8 cellular contexts compared by ENCODE assay signal in the genomic region with DNA sequence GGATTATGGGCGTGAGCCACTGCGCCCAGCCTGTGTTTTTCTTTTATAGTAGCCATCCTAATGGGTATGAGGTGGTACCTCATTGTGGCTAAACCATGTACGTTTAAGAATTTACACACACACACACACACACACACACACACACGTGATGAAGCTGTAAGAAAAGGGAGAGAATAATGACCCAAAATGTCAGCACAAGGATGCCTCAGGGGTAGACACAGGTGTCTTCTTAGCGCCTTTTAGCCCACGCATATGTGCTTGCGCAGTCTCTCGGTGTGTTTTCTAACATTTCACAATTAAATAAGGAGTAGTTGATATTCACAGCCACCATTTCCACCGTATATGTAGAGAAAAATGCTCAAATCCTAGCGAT. TPM values are rescaled to one million over a fixed set of nuclear protein-coding genes. Genes with fewer than 3 reads are reported as not detected.
A peak's percentile ranks its signal among the peaks of the same experiment; 100 is the strongest.
DNase-seq lines count a peak whose midpoint lies in the region; ATAC-seq, FAIRE-seq and TF ChIP-seq lines count a peak whose summit lies in the region.

No MANE protein-coding gene starts in this region.

- H3K9me3 Mint-ChIP-seq in CD4-positive, CD25-positive, alpha-beta regulatory T cell, result peaks cover 0 to 2% (median 0%) of the 10 kb centered on the region in 7 donors

- H3K9ac ChIP-seq in mucosa of rectum (ENCODE audit: low read depth in 1 of 2, low read length in 2 of 2), result peak overlapping the region; percentile 77 to 88

- no peak for TF ChIP-seq CTCF in bronchial epithelial cell (IDR thresholded peaks at IDR 0.05; ENCODE audit: insufficient read depth, low read length, severe bottlenecking)

- peaks cover 72% of the 10 kb centered on the region for H3K4me1 ChIP-seq in CD4-positive, CD25-positive, alpha-beta regulatory T cell (ENCODE audit: control insufficient read depth, insufficient read depth, low read length, poor library complexity, severe bottlenecking)
- peaks cover 40 to 53% of the 10 kb centered on the region in 2 donors for H3K4me1 ChIP-seq in mucosa of rectum (ENCODE audit: control insufficient read depth in 2 of 2, insufficient read depth in 2 of 2, low read length in 2 of 2)

- peak overlapping the region; percentile 67 for H3K4me3 ChIP-seq in CD4-positive, CD25-positive, alpha-beta regulatory T cell (ENCODE audit: low read depth, low read length)
- peak overlapping the region; percentile 81 for H3K4me3 ChIP-seq in bronchial epithelial cell (ENCODE audit: low read depth, low read length)
- peak overlapping the region; percentile 69 to 73 for H3K4me3 ChIP-seq in mucosa of rectum (ENCODE audit: low read length in 2 of 2)

- H3K27ac ChIP-seq in CD4-positive, CD25-positive, alpha-beta regulatory T cell (ENCODE audit: insufficient read depth, low read length, poor library complexity, severe bottlenecking), result peak overlapping the region; percentile 82
- H3K27ac ChIP-seq in KOPT-K1 (ENCODE audit: low read depth, low read length, poor library complexity, severe bottlenecking) (peak overlapping the region; percentile 62), mucosa of rectum (ENCODE audit: low read depth in 2 of 2, low read length in 2 of 2) (peak overlapping the region; percentile 93 to 96)

- no peaks in the 10 kb centered on the region for H3K36me3 ChIP-seq in CD4-positive, CD25-positive, alpha-beta regulatory T cell (ENCODE audit: control insufficient read depth, insufficient read depth, low read length)
- H3K36me3 ChIP-seq in KOPT-K1 (ENCODE audit: insufficient read depth, low read length) (no peaks in the 10 kb centered on the region), bronchial epithelial cell (ENCODE audit: control insufficient read depth, insufficient read depth, low read length) (no peaks in the 10 kb centered on the region), mucosa of rectum (ENCODE audit: control insufficient read depth in 2 of 2, insufficient read depth in 2 of 2, low read length in 2 of 2) (no peaks in the 10 kb centered on the region)

- H3K27me3 ChIP-seq in CD4-positive, CD25-positive, alpha-beta regulatory T cell (ENCODE audit: control insufficient read depth, insufficient read depth, low read length), result no peaks in the 10 kb centered on the region
- H3K27me3 ChIP-seq in bronchial epithelial cell (ENCODE audit: control insufficient read depth, insufficient read depth, low read length), result peaks cover 2% of the 10 kb centered on the region
- no peaks in the 10 kb centered on the region for H3K27me3 ChIP-seq in mucosa of rectum (ENCODE audit: control insufficient read depth in 2 of 2, insufficient read depth in 2 of 2, low read length in 2 of 2)

- H3K4me3 Mint-ChIP-seq in CD4-positive, CD25-positive, alpha-beta regulatory T cell, result peak overlapping the region; percentile 90 to 96 (median 96)

- no peak for FAIRE-seq in bronchial epithelial cell (lab: Jason Lieb, UNC)

- peaks cover 4% of the 10 kb centered on the region for H3K27me3 Mint-ChIP-seq in CD4-positive, CD25-positive, alpha-beta regulatory T cell

- DNase-seq in CD4-positive, CD25-positive, alpha-beta regulatory T cell, result peak in 1 of 3 donors; percentile 43
- DNase-seq in bronchial epithelial cell (ENCODE audit: low read depth) (peak; percentile 12), H4 (ENCODE audit: low spot score) (no peak), NCI-H1417 (lab: John Stamatoyannopoulos, UW) (no peak), GF-D8 (lab: John Stamatoyannopoulos, UW) (no peak)

- no peaks in the 10 kb centered on the region for H3K36me3 Mint-ChIP-seq in CD4-positive, CD25-positive, alpha-beta regulatory T cell

- peaks cover 4 to 64% (median 26%) of the 10 kb centered on the region in 4 donors for H3K4me1 Mint-ChIP-seq in CD4-positive, CD25-positive, alpha-beta regulatory T cell

- peak; percentile 0 to 1 for ATAC-seq in CD4-positive, CD25-positive, alpha-beta regulatory T cell (ENCODE audit: low read depth in 2 of 2)
- ATAC-seq in HG03571 (IDR thresholded peaks at IDR 0.05; ENCODE audit: unreplicated experiment), result no peak

- H3K27ac Mint-ChIP-seq in CD4-positive, CD25-positive, alpha-beta regulatory T cell, result peak overlapping the region; percentile 92 to 95 (median 95)

- no peaks in the 10 kb centered on the region for H3K9me3 ChIP-seq in CD4-positive, CD25-positive, alpha-beta regulatory T cell (ENCODE audit: control insufficient read depth in 2 of 2, low read length in 2 of 2)
- H3K9me3 ChIP-seq in KOPT-K1 (ENCODE audit: insufficient read depth, low read length, poor library complexity, severe bottlenecking) (no peaks in the 10 kb centered on the region), mucosa of rectum (ENCODE audit: control insufficient read depth in 2 of 2, low read length in 2 of 2) (no peaks in the 10 kb centered on the region)

RNA-seq across cellular contexts. Expression of gene PFKL, which starts 0.8 kb away (rescaled TPM):
- total RNA-seq in CD4-positive, CD25-positive, alpha-beta regulatory T cell, result 204 TPM
- polyA plus RNA-seq in CD4-positive, CD25-positive, alpha-beta regulatory T cell, result 100 to 1,000 TPM; 125 to 185 (median 157) TPM
- total RNA-seq in bronchial epithelial cell, result 148 and 228 TPM in 2 replicates
- total RNA-seq in H4 (2014; rRNA removed; shearing (Covaris generic)), result 51.0 and 77.6 TPM in 2 replicates

RNA-seq across cellular contexts. Expression of gene AIRE, which starts 13.4 kb away (rescaled TPM):
- total RNA-seq in CD4-positive, CD25-positive, alpha-beta regulatory T cell, result 0.39 TPM
- polyA plus RNA-seq in CD4-positive, CD25-positive, alpha-beta regulatory T cell, result 1 to 10 TPM in 1 of 4 donors, under 1 TPM in 3; 0.07 to 2.0 (median 0.33) TPM
- total RNA-seq in bronchial epithelial cell, result not detected in 2 replicates
- total RNA-seq in H4 (2014; rRNA removed; shearing (Covaris generic)), result not detected in 2 replicates

RNA-seq across cellular contexts. Expression of gene DNMT3L, which starts 37.4 kb away (rescaled TPM):
- total RNA-seq in CD4-positive, CD25-positive, alpha-beta regulatory T cell, result not detected
- polyA plus RNA-seq in CD4-positive, CD25-positive, alpha-beta regulatory T cell, result not detected
- total RNA-seq in bronchial epithelial cell, result not detected in 2 replicates
- not detected in 2 replicates for total RNA-seq in H4 (2014; rRNA removed; shearing (Covaris generic))

RNA-seq across cellular contexts. Expression of gene CFAP410, which starts 40.1 kb away (rescaled TPM):
- total RNA-seq in CD4-positive, CD25-positive, alpha-beta regulatory T cell, result 49.1 TPM
- polyA plus RNA-seq in CD4-positive, CD25-positive, alpha-beta regulatory T cell, result 10 to 100 TPM; 16.4 to 18.1 (median 17.1) TPM
- total RNA-seq in bronchial epithelial cell, result 5.4 and 6.1 TPM in 2 replicates
- total RNA-seq in H4 (2014; rRNA removed; shearing (Covaris generic)), result 12.6 and 14.7 TPM in 2 replicates

RNA-seq across cellular contexts. Expression of gene TRPM2, which starts 54.4 kb away (rescaled TPM):
- 3.1 TPM for total RNA-seq in CD4-positive, CD25-positive, alpha-beta regulatory T cell
- 1 to 10 TPM in 2 of 4 donors, under 1 TPM in 2; 0.38 to 1.1 (median 0.79) TPM for polyA plus RNA-seq in CD4-positive, CD25-positive, alpha-beta regulatory T cell
- under 0.01 TPM in 1 of 2 replicates, not detected in the other for total RNA-seq in bronchial epithelial cell
- 0.76 and 0.89 TPM in 2 replicates for total RNA-seq in H4 (2014; rRNA removed; shearing (Covaris generic))
